In genomic region chr1:169620565-169620964, GRCh38 we compare ENCODE assay signal across 2 cellular contexts.
TF ChIP-seq lines count a peak whose summit lies in the region.

No MANE protein-coding gene starts in this region.

TF ChIP-seq in GM12878, 131 proteins besides CTCF, POLR2A, EP300 and RAD21:
- TF ChIP-seq DPF2 (IDR thresholded peaks at IDR 0.05) (no peak), CREM (IDR thresholded peaks at IDR 0.05; ENCODE audit: low read depth) (no peak), RAD51 (IDR thresholded peaks at IDR 0.05) (no peak), BCL3 (IDR thresholded peaks at IDR 0.05; ENCODE audit: borderline replicate concordance, insufficient read depth, low read depth, low read length, poor library complexity, severe bottlenecking) (peak; percentile 52), STAT1 (conservative IDR thresholded peaks at IDR 0.05) (no peak), SIX5 (IDR thresholded peaks at IDR 0.05; ENCODE audit: low read depth, low read length, severe bottlenecking) (no peak)

TF ChIP-seq in H1, 55 proteins besides CTCF, POLR2A, EP300 and RAD21:
- no peak for TF ChIP-seq JUND (IDR thresholded peaks at IDR 0.05; ENCODE audit: low read length)
- TF ChIP-seq SIRT6 (IDR thresholded peaks at IDR 0.05; ENCODE audit: low read length), result no peak
- no peak for TF ChIP-seq SIN3A (conservative IDR thresholded peaks at IDR 0.05 in 1 of 2, IDR thresholded peaks at IDR 0.05 in 1 of 2; ENCODE audit: low read depth in 1 of 2, low read length in 2 of 2)
- no peak for TF ChIP-seq KDM1A (IDR thresholded peaks at IDR 0.05; ENCODE audit: borderline replicate concordance, low read length)
- no peak for TF ChIP-seq TEAD4 (IDR thresholded peaks at IDR 0.05; ENCODE audit: low read depth, low read length)
- no peak for TF ChIP-seq CBX5 (IDR thresholded peaks at IDR 0.05; ENCODE audit: low read depth, low read length)
- TF ChIP-seq SRF (IDR thresholded peaks at IDR 0.05; ENCODE audit: low read depth, low read length), result no peak
- TF ChIP-seq SAP30 (IDR thresholded peaks at IDR 0.05; ENCODE audit: insufficient read depth, insufficient replicate concordance, low read length), result no peak
- TF ChIP-seq JUN (IDR thresholded peaks at IDR 0.05; ENCODE audit: low read depth, low read length), result no peak
- TF ChIP-seq CTBP2 (IDR thresholded peaks at IDR 0.05; ENCODE audit: borderline replicate concordance, insufficient read depth, insufficient read length, low read length), result no peak
- no peak for TF ChIP-seq ATF3 (IDR thresholded peaks at IDR 0.05; ENCODE audit: insufficient read depth, low read depth, low read length)
- no peak for TF ChIP-seq RXRA (IDR thresholded peaks at IDR 0.05; ENCODE audit: insufficient read depth, low read depth, low read length)
- no peak for TF ChIP-seq CHD1 (IDR thresholded peaks at IDR 0.05; ENCODE audit: low read depth, low read length)
- no peak for TF ChIP-seq SIX5 (IDR thresholded peaks at IDR 0.05; ENCODE audit: low read depth, low read length)
- no peak for TF ChIP-seq EZH2 (IDR thresholded peaks at IDR 0.05; ENCODE audit: low read depth, low read length, severe bottlenecking)
- TF ChIP-seq RNF2 (IDR thresholded peaks at IDR 0.05; ENCODE audit: borderline replicate concordance, low read depth, low read length, missing control alignments, poor library complexity, severe bottlenecking), result no peak
- TF ChIP-seq TAF1 (IDR thresholded peaks at IDR 0.05; ENCODE audit: low read depth, low read length), result no peak
- TF ChIP-seq TBP (IDR thresholded peaks at IDR 0.05; ENCODE audit: low read depth, low read length), result no peak
